ENCODE assay signal across 1 cellular context in the genomic region with DNA sequence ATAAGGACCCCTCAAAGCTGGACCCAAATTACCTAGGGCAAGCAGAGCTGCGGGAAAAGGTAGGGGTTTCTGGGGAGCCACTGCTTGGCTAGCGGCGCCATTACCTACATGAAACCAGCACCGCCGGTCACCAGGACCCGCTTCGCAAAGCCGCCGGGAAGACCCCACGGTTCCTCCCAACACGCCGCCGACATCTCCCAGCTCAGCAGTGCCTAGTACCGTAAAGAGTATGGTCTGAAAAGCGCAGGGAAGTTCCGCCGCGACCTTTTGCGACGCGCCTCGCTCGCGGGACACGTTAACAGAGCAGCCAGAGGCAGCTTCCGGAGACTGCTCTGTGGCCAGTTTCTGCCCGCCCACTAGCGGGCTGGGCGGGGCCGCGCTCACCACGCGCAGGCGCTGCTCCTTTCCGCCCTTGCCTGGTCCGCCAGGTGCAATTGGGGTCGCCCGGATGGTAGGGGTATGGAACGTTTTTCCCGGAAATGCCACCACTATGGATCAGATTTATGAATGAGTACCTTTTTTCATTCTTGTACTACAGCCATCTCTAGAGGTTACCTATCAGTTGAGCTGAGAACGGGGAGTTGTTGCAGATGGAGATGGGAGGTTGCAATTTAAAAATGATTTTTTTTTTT.
TF ChIP-seq lines count a peak whose summit lies in the region.

A gene with protein sequence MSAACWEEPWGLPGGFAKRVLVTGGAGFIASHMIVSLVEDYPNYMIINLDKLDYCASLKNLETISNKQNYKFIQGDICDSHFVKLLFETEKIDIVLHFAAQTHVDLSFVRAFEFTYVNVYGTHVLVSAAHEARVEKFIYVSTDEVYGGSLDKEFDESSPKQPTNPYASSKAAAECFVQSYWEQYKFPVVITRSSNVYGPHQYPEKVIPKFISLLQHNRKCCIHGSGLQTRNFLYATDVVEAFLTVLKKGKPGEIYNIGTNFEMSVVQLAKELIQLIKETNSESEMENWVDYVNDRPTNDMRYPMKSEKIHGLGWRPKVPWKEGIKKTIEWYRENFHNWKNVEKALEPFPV (minus strand): TSS at position 210 of the 632 bp plus-strand sequence. CDS start 16 bp downstream, at position 194.

TF ChIP-seq in WTC11, 78 proteins besides CTCF, POLR2A, EP300 and RAD21 (continued from another document and continues in another):
- TF ChIP-seq CBFB (CRISPR knock-in tag; IDR thresholded peaks at IDR 0.05; ENCODE audit: low read depth), result peak; percentile 46; the same call in 1 of the 2 replicates
- peak; percentile 62; the same call in 1 of the 2 replicates for TF ChIP-seq TP53 (CRISPR knock-in tag; IDR thresholded peaks at IDR 0.05)
- no peak for TF ChIP-seq TCF7 (CRISPR knock-in tag; IDR thresholded peaks at IDR 0.05; ENCODE audit: low read depth)
- no peak for TF ChIP-seq ZNF671 (CRISPR knock-in tag; IDR thresholded peaks at IDR 0.05)
- no peak for TF ChIP-seq GRHL2 (CRISPR knock-in tag; IDR thresholded peaks at IDR 0.05; ENCODE audit: insufficient replicate concordance, severe bottlenecking)
- no peak for TF ChIP-seq OVOL2 (CRISPR knock-in tag; IDR thresholded peaks at IDR 0.05; ENCODE audit: borderline replicate concordance)
- TF ChIP-seq, protein P1, sequence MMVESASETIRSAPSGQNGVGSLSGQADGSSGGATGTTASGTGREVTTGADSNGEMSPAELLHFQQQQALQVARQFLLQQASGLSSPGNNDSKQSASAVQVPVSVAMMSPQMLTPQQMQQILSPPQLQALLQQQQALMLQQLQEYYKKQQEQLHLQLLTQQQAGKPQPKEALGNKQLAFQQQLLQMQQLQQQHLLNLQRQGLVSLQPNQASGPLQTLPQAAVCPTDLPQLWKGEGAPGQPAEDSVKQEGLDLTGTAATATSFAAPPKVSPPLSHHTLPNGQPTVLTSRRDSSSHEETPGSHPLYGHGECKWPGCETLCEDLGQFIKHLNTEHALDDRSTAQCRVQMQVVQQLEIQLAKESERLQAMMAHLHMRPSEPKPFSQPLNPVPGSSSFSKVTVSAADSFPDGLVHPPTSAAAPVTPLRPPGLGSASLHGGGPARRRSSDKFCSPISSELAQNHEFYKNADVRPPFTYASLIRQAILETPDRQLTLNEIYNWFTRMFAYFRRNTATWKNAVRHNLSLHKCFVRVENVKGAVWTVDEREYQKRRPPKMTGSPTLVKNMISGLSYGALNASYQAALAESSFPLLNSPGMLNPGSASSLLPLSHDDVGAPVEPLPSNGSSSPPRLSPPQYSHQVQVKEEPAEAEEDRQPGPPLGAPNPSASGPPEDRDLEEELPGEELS (CRISPR knock-in tag; IDR thresholded peaks at IDR 0.05), result peak; percentile 49; the same call in 1 of the 2 replicates
- TF ChIP-seq NFYB (CRISPR knock-in tag; conservative IDR thresholded peaks at IDR 0.05; ENCODE audit: low read depth), result no peak
- TF ChIP-seq ZNF263 (CRISPR knock-in tag; IDR thresholded peaks at IDR 0.05; ENCODE audit: low read depth), result no peak
- TF ChIP-seq CREB1 (CRISPR knock-in tag; IDR thresholded peaks at IDR 0.05), result peak; percentile 24; the same call in 1 of the 2 replicates
- TF ChIP-seq ELF4 (CRISPR knock-in tag; IDR thresholded peaks at IDR 0.05; ENCODE audit: low read depth), result no peak
- TF ChIP-seq ZBTB21 (CRISPR knock-in tag; IDR thresholded peaks at IDR 0.05; ENCODE audit: borderline replicate concordance), result peak; percentile 82; the same call in 1 of the 2 replicates
- TF ChIP-seq, protein P2, sequence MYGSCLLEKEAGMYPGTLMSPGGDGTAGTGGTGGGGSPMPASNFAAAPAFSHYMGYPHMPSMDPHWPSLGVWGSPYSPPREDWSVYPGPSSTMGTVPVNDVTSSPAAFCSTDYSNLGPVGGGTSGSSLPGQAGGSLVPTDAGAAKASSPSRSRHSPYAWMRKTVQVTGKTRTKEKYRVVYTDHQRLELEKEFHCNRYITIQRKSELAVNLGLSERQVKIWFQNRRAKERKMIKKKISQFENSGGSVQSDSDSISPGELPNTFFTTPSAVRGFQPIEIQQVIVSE (CRISPR knock-in tag; IDR thresholded peaks at IDR 0.05; ENCODE audit: borderline replicate concordance), result no peak
- peak; percentile 75; the same call in 1 of the 2 replicates for TF ChIP-seq SMAD3 (CRISPR knock-in tag; IDR thresholded peaks at IDR 0.05; ENCODE audit: borderline replicate concordance)
- TF ChIP-seq, protein P3, sequence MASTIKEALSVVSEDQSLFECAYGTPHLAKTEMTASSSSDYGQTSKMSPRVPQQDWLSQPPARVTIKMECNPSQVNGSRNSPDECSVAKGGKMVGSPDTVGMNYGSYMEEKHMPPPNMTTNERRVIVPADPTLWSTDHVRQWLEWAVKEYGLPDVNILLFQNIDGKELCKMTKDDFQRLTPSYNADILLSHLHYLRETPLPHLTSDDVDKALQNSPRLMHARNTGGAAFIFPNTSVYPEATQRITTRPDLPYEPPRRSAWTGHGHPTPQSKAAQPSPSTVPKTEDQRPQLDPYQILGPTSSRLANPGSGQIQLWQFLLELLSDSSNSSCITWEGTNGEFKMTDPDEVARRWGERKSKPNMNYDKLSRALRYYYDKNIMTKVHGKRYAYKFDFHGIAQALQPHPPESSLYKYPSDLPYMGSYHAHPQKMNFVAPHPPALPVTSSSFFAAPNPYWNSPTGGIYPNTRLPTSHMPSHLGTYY (CRISPR knock-in tag; IDR thresholded peaks at IDR 0.05), result no peak
- TF ChIP-seq, protein P4, sequence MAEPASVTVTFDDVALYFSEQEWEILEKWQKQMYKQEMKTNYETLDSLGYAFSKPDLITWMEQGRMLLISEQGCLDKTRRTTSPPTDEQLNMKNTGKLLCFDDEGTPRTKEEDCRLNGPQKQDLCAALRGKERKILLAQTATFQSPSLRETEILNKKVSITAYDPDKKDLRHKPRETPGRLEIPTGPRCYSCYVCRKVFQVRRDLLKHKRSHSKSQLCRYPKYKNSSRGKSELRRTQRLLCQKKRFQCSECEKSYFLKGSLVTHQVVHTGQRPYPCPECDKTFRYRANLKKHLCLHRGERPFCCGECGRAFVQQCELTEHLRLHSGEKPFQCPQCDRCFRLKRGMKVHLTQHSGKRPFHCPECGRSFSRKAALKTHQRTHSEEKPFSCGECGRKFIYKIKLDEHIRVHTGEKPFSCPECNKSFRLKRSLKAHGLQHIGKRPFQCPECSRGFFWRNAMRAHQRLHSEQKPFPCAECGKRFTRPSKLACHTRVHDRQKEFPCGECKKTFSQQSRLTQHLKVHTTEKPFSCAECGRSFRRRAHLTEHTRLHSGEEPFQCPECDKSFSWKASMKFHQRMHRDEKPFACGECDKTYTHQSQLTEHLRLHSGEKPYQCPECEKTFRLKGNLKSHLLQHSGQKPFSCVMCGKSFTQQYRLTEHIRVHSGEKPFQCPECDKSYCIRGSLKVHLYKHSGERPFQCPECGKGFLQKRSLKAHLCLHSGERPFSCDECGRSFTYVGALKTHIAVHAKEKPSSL (CRISPR knock-in tag; conservative IDR thresholded peaks at IDR 0.05), result no peak
- TF ChIP-seq, protein P5, sequence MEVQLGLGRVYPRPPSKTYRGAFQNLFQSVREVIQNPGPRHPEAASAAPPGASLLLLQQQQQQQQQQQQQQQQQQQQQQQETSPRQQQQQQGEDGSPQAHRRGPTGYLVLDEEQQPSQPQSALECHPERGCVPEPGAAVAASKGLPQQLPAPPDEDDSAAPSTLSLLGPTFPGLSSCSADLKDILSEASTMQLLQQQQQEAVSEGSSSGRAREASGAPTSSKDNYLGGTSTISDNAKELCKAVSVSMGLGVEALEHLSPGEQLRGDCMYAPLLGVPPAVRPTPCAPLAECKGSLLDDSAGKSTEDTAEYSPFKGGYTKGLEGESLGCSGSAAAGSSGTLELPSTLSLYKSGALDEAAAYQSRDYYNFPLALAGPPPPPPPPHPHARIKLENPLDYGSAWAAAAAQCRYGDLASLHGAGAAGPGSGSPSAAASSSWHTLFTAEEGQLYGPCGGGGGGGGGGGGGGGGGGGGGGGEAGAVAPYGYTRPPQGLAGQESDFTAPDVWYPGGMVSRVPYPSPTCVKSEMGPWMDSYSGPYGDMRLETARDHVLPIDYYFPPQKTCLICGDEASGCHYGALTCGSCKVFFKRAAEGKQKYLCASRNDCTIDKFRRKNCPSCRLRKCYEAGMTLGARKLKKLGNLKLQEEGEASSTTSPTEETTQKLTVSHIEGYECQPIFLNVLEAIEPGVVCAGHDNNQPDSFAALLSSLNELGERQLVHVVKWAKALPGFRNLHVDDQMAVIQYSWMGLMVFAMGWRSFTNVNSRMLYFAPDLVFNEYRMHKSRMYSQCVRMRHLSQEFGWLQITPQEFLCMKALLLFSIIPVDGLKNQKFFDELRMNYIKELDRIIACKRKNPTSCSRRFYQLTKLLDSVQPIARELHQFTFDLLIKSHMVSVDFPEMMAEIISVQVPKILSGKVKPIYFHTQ (CRISPR knock-in tag; IDR thresholded peaks at IDR 0.05), result no peak
- TF ChIP-seq FOXJ3 (CRISPR knock-in tag; IDR thresholded peaks at IDR 0.05; ENCODE audit: borderline replicate concordance), result no peak
- TF ChIP-seq, protein P6, sequence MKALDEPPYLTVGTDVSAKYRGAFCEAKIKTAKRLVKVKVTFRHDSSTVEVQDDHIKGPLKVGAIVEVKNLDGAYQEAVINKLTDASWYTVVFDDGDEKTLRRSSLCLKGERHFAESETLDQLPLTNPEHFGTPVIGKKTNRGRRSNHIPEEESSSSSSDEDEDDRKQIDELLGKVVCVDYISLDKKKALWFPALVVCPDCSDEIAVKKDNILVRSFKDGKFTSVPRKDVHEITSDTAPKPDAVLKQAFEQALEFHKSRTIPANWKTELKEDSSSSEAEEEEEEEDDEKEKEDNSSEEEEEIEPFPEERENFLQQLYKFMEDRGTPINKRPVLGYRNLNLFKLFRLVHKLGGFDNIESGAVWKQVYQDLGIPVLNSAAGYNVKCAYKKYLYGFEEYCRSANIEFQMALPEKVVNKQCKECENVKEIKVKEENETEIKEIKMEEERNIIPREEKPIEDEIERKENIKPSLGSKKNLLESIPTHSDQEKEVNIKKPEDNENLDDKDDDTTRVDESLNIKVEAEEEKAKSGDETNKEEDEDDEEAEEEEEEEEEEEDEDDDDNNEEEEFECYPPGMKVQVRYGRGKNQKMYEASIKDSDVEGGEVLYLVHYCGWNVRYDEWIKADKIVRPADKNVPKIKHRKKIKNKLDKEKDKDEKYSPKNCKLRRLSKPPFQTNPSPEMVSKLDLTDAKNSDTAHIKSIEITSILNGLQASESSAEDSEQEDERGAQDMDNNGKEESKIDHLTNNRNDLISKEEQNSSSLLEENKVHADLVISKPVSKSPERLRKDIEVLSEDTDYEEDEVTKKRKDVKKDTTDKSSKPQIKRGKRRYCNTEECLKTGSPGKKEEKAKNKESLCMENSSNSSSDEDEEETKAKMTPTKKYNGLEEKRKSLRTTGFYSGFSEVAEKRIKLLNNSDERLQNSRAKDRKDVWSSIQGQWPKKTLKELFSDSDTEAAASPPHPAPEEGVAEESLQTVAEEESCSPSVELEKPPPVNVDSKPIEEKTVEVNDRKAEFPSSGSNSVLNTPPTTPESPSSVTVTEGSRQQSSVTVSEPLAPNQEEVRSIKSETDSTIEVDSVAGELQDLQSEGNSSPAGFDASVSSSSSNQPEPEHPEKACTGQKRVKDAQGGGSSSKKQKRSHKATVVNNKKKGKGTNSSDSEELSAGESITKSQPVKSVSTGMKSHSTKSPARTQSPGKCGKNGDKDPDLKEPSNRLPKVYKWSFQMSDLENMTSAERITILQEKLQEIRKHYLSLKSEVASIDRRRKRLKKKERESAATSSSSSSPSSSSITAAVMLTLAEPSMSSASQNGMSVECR (CRISPR knock-in tag; IDR thresholded peaks at IDR 0.05; ENCODE audit: borderline replicate concordance), result peak; percentile 46; the same call in 1 of the 2 replicates
- no peak for TF ChIP-seq ZNF219 (CRISPR knock-in tag; IDR thresholded peaks at IDR 0.05; ENCODE audit: borderline replicate concordance)
- TF ChIP-seq, protein P7, sequence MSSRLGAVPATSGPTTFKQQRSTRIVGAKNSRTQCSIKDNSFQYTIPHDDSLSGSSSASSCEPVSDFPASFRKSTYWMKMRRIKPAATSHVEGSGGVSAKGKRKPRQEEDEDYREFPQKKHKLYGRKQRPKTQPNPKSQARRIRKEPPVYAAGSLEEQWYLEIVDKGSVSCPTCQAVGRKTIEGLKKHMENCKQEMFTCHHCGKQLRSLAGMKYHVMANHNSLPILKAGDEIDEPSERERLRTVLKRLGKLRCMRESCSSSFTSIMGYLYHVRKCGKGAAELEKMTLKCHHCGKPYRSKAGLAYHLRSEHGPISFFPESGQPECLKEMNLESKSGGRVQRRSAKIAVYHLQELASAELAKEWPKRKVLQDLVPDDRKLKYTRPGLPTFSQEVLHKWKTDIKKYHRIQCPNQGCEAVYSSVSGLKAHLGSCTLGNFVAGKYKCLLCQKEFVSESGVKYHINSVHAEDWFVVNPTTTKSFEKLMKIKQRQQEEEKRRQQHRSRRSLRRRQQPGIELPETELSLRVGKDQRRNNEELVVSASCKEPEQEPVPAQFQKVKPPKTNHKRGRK (CRISPR knock-in tag; IDR thresholded peaks at IDR 0.05; ENCODE audit: borderline replicate concordance), result no peak
- peak; percentile 50; the same call in 1 of the 2 replicates for TF ChIP-seq ZNF232 (CRISPR knock-in tag; IDR thresholded peaks at IDR 0.05)
- no peak for TF ChIP-seq HMGA2 (CRISPR knock-in tag; IDR thresholded peaks at IDR 0.05)
- TF ChIP-seq, protein P8, sequence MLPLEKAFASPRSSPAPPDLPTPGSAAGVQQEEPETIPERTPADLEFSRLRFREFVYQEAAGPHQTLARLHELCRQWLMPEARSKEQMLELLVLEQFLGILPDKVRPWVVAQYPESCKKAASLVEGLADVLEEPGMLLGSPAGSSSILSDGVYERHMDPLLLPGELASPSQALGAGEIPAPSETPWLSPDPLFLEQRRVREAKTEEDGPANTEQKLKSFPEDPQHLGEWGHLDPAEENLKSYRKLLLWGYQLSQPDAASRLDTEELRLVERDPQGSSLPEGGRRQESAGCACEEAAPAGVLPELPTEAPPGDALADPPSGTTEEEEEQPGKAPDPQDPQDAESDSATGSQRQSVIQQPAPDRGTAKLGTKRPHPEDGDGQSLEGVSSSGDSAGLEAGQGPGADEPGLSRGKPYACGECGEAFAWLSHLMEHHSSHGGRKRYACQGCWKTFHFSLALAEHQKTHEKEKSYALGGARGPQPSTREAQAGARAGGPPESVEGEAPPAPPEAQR (CRISPR knock-in tag; IDR thresholded peaks at IDR 0.05), result no peak
- TF ChIP-seq, protein P9, sequence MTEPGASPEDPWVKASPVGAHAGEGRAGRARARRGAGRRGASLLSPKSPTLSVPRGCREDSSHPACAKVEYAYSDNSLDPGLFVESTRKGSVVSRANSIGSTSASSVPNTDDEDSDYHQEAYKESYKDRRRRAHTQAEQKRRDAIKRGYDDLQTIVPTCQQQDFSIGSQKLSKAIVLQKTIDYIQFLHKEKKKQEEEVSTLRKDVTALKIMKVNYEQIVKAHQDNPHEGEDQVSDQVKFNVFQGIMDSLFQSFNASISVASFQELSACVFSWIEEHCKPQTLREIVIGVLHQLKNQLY (CRISPR knock-in tag; IDR thresholded peaks at IDR 0.05), result no peak
- no peak for TF ChIP-seq JUN (CRISPR knock-in tag; IDR thresholded peaks at IDR 0.05)
- TF ChIP-seq GABPB1 (CRISPR knock-in tag; IDR thresholded peaks at IDR 0.05), result no peak
- TF ChIP-seq, protein P10, sequence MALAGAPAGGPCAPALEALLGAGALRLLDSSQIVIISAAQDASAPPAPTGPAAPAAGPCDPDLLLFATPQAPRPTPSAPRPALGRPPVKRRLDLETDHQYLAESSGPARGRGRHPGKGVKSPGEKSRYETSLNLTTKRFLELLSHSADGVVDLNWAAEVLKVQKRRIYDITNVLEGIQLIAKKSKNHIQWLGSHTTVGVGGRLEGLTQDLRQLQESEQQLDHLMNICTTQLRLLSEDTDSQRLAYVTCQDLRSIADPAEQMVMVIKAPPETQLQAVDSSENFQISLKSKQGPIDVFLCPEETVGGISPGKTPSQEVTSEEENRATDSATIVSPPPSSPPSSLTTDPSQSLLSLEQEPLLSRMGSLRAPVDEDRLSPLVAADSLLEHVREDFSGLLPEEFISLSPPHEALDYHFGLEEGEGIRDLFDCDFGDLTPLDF (CRISPR knock-in tag; IDR thresholded peaks at IDR 0.05), result no peak
- TF ChIP-seq, protein P11, sequence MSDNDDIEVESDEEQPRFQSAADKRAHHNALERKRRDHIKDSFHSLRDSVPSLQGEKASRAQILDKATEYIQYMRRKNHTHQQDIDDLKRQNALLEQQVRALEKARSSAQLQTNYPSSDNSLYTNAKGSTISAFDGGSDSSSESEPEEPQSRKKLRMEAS (CRISPR knock-in tag; IDR thresholded peaks at IDR 0.05), result peak; percentile 78
- TF ChIP-seq GTF2I (CRISPR knock-in tag; conservative IDR thresholded peaks at IDR 0.05), result no peak
- TF ChIP-seq ATF1 (CRISPR knock-in tag; IDR thresholded peaks at IDR 0.05), result no peak
- 0 out of 2 replicates have a peak, but pooled peaks have one; percentile 35 for TF ChIP-seq CREM (CRISPR knock-in tag; IDR thresholded peaks at IDR 0.05)
